Comparison of ENCODE assay signal across 15 cellular contexts in genomic region chr19:35767288-35768081, GRCh38. TPM values are rescaled to one million over a fixed set of nuclear protein-coding genes. Genes with fewer than 3 reads are reported as not detected.
DNase-seq lines count a peak whose midpoint lies in the region; ATAC-seq and TF ChIP-seq lines count a peak whose summit lies in the region.
"Had no signal": no experiment of that assay in that cellular context is flagged by ENCODE, and none has a peak within 500 bp of the region (broad histone marks: within the 10 kb centered on the region; RNA-seq: fewer than 3 reads in every experiment).

No MANE protein-coding gene starts in this region.

- H3K9me3 Mint-ChIP-seq in activated CD4-positive, alpha-beta memory T cell treated with anti-CD3 and anti-CD28 coated beads for 36 hours = no peaks in the 10 kb centered on the region
- H3K9me3 Mint-ChIP-seq: effector memory CD8-positive, alpha-beta T cell; T-helper 1 cell treated with Interleukin-12 subunit alpha and Interleukin-12 subunit beta and Interleukin-4 antibody, amounts not matched to agents 30 μg/mL and 1 μg/mL, for 36 hours had no signal

- H2BK12ac ChIP-seq in neuronal stem cell (ENCODE audit: low read length) = no peak overlapping the region

- H3K9ac ChIP-seq in HUES6 (ENCODE audit: low read length) (no peak overlapping the region), neuronal stem cell (ENCODE audit: low read depth, low read length, poor library complexity) (peak overlapping the region; percentile 81)

- no peak overlapping the region for H4K8ac ChIP-seq in neuronal stem cell (ENCODE audit: low read depth, low read length)

- 55 to 94% (median 66%) methylated on average over 10 to 34 of the region's 34 CpGs for WGBS in heart left ventricle, 4 donors
- WGBS in neuronal stem cell (ENCODE audit: extremely low coverage in 2 of 2, insufficient read length in 2 of 2, insufficient replicate concordance in 1 of 2), 2 donors = no CpG with 5 or more reads among the region's 34 CpGs

- H2BK120ac ChIP-seq in neuronal stem cell (ENCODE audit: low read depth, low read length) = no peak overlapping the region

- no peak overlapping the region for H2BK15ac ChIP-seq in neuronal stem cell (ENCODE audit: low read length)

- no peaks in the 10 kb centered on the region for H3K9me3 ChIP-seq in HUES6 (ENCODE audit: control insufficient read depth, insufficient read depth, low read depth, low read length)
- H3K9me3 ChIP-seq in heart left ventricle = no peaks in the 10 kb centered on the region
- H3K9me3 ChIP-seq in neuronal stem cell (replicated peaks in 1 of 2; ENCODE audit: control insufficient read depth in 2 of 2, insufficient read depth in 1 of 2, low read depth in 1 of 2, low read length in 2 of 2) = no peaks in the 10 kb centered on the region
- H3K9me3 ChIP-seq in ascending aorta = no peaks in the 10 kb centered on the region
- no peaks in the 10 kb centered on the region for H3K9me3 ChIP-seq in HAP-1
- H3K9me3 ChIP-seq: neutrophil had no signal

- peak overlapping the region; percentile 43 for H3K23ac ChIP-seq in neuronal stem cell (ENCODE audit: low read depth, low read length, poor library complexity)

- DNase-seq in ACHN = peak; percentile 27
- peak in 1 of 5 donors; percentile 36 for DNase-seq in heart left ventricle
- DNase-seq in neuronal stem cell (ENCODE audit: low spot score) = no peak
- DNase-seq in activated CD4-positive, alpha-beta memory T cell treated with anti-CD3 and anti-CD28 coated beads for 36 hours = no peak
- DNase-seq in NCI-H226 = no peak
- no peak for DNase-seq in ascending aorta (ENCODE audit: low spot score in 2 of 2)
- DNase-seq in HAP-1 (ENCODE audit: low spot score in 2 of 2) = no peak
- DNase-seq: activated CD4-positive, alpha-beta T cell treated with anti-CD3 and anti-CD28 coated beads for 4 hours; activated T-cell treated with anti-CD3 and anti-CD28 coated beads, Interleukin-2, amount 50 U/mL, for 48 hours; DMS79; effector memory CD8-positive, alpha-beta T cell; stimulated activated CD4-positive, alpha-beta T cell treated with anti-CD3 and anti-CD28 coated beads, Interleukin-15, amount 100 ng/mL, for 24 hours had no signal

- peaks cover 28% of the 10 kb centered on the region for H3K36me3 ChIP-seq in HUES6 (ENCODE audit: control insufficient read depth, insufficient read depth, low read length)
- peaks cover 0 to 43% (median 25%) of the 10 kb centered on the region in 9 donors for H3K36me3 ChIP-seq in heart left ventricle
- peaks cover 21 to 55% of the 10 kb centered on the region in 2 donors for H3K36me3 ChIP-seq in neuronal stem cell (replicated peaks in 1 of 2; ENCODE audit: control insufficient read depth in 2 of 2, insufficient read depth in 2 of 2, low read length in 2 of 2)
- peaks cover 22 to 27% of the 10 kb centered on the region in 2 donors for H3K36me3 ChIP-seq in ascending aorta
- peaks cover 17% of the 10 kb centered on the region for H3K36me3 ChIP-seq in HAP-1 (replicated peaks)

- peaks cover 3% of the 10 kb centered on the region for H3K79me1 ChIP-seq in neuronal stem cell (ENCODE audit: low read depth, low read length)

- no peak overlapping the region for H3K4me3 Mint-ChIP-seq in activated CD4-positive, alpha-beta memory T cell treated with anti-CD3 and anti-CD28 coated beads for 36 hours
- H3K4me3 Mint-ChIP-seq: effector memory CD8-positive, alpha-beta T cell; T-helper 1 cell treated with Interleukin-12 subunit alpha and Interleukin-12 subunit beta and Interleukin-4 antibody, amounts not matched to agents 30 μg/mL and 1 μg/mL, for 36 hours had no signal

- H3K4me1 ChIP-seq in HUES6 (ENCODE audit: control insufficient read depth, insufficient read depth, low read length) (peaks cover 8% of the 10 kb centered on the region), heart left ventricle (peaks cover 0 to 6% (median 0%) of the 10 kb centered on the region in 12 donors), neuronal stem cell (ENCODE audit: control insufficient read depth in 2 of 2, insufficient read depth in 1 of 2, low read depth in 1 of 2, low read length in 2 of 2) (peaks cover 0 to 5% of the 10 kb centered on the region in 2 donors), ascending aorta (no peaks in the 10 kb centered on the region), HAP-1 (no peaks in the 10 kb centered on the region)

- no peak for TF ChIP-seq POLR2A in heart left ventricle (IDR thresholded peaks at IDR 0.05)

- peak in 3 of 4 donors; percentile 31 to 51 (median 47) for ATAC-seq in heart left ventricle
- ATAC-seq: effector memory CD8-positive, alpha-beta T cell had no signal

- H3K4me1 Mint-ChIP-seq in activated CD4-positive, alpha-beta memory T cell treated with anti-CD3 and anti-CD28 coated beads for 36 hours (ENCODE audit: low read depth) = no peaks in the 10 kb centered on the region

- CTCF ChIA-PET in activated CD4-positive, alpha-beta memory T cell treated with anti-CD3 and anti-CD28 coated beads for 36 hours (lab: Charles Lee) = no interaction called here

- H3K36me3 Mint-ChIP-seq in activated CD4-positive, alpha-beta memory T cell treated with anti-CD3 and anti-CD28 coated beads for 36 hours = peaks cover 11% of the 10 kb centered on the region

- no peak overlapping the region for H3K18ac ChIP-seq in neuronal stem cell (ENCODE audit: low read length)

- H3K4me3 ChIP-seq in HUES6 (ENCODE audit: low read depth, low read length) (peak overlapping the region; percentile 34), heart left ventricle (no peak overlapping the region), neuronal stem cell (ENCODE audit: low read length in 2 of 2) (no peak overlapping the region), ascending aorta (no peak overlapping the region), HAP-1 (no peak overlapping the region)

- H3K4me2 ChIP-seq in neuronal stem cell (ENCODE audit: insufficient read depth, low read length, poor library complexity, severe bottlenecking) = peak overlapping the region; percentile 11

- H3K27me3 Mint-ChIP-seq in activated CD4-positive, alpha-beta memory T cell treated with anti-CD3 and anti-CD28 coated beads for 36 hours = no peaks in the 10 kb centered on the region
- H3K27me3 Mint-ChIP-seq: effector memory CD8-positive, alpha-beta T cell had no signal

- no peaks in the 10 kb centered on the region for H3K27me3 ChIP-seq in HUES6 (ENCODE audit: control insufficient read depth, insufficient read depth, low read length)
- no peaks in the 10 kb centered on the region for H3K27me3 ChIP-seq in heart left ventricle
- no peaks in the 10 kb centered on the region for H3K27me3 ChIP-seq in neuronal stem cell (ENCODE audit: control insufficient read depth in 3 of 3, insufficient read depth in 3 of 3, low read depth in 1 of 3, low read length in 3 of 3)
- H3K27me3 ChIP-seq in ascending aorta = no peaks in the 10 kb centered on the region
- no peaks in the 10 kb centered on the region for H3K27me3 ChIP-seq in HAP-1 (ENCODE audit: low read depth)
- H3K27me3 ChIP-seq: neutrophil had no signal

- H4K91ac ChIP-seq in neuronal stem cell (ENCODE audit: low read depth, low read length, poor library complexity) = no peak overlapping the region

- no peak overlapping the region for H2AK5ac ChIP-seq in neuronal stem cell (ENCODE audit: low read depth, low read length)

- peak overlapping the region; percentile 66 for H3K4ac ChIP-seq in neuronal stem cell (ENCODE audit: low read length)

- no peak overlapping the region for H3K27ac ChIP-seq in HUES6 (ENCODE audit: low read depth, low read length)
- H3K27ac ChIP-seq in heart left ventricle = no peak overlapping the region
- no peak overlapping the region for H3K27ac ChIP-seq in neuronal stem cell (replicated peaks; ENCODE audit: low read length)
- H3K27ac ChIP-seq in ascending aorta = no peak overlapping the region
- H3K27ac ChIP-seq: neutrophil had no signal

- no peak overlapping the region for H2AFZ ChIP-seq in neuronal stem cell (ENCODE audit: low read length)

- in situ Hi-C loops in ACHN (cut with HindIII; ENCODE audit: low pct_ligation_motif_present, low pct_unique_long_range_greater_than_20kb, low sequenced_read_pairs) (no loop called here), HAP-1 (cut with MboI; ENCODE audit: low sequenced_read_pairs) (no loop called here)

- intact Hi-C loops in heart left ventricle (cut with DNase I) = no loop called here
- intact Hi-C loops in activated CD4-positive, alpha-beta memory T cell treated with anti-CD3 and anti-CD28 coated beads for 36 hours (cut with micrococcal nuclease) = no loop called here
- intact Hi-C loops in ascending aorta (cut with DNase I) = no loop called here

- no peak for TF ChIP-seq CTCF in heart left ventricle (IDR thresholded peaks at IDR 0.05)
- TF ChIP-seq CTCF in ascending aorta (IDR thresholded peaks at IDR 0.05) = no peak

- H3K14ac ChIP-seq in neuronal stem cell (ENCODE audit: low read length) = peak overlapping the region; percentile 38

- H2BK5ac ChIP-seq in neuronal stem cell (ENCODE audit: low read length) = no peak overlapping the region

- POLR2A ChIA-PET in activated CD4-positive, alpha-beta memory T cell treated with anti-CD3 and anti-CD28 coated beads for 36 hours (lab: Charles Lee) = no interaction called here

- no peak overlapping the region for H3K27ac Mint-ChIP-seq in activated CD4-positive, alpha-beta memory T cell treated with anti-CD3 and anti-CD28 coated beads for 36 hours
- H3K27ac Mint-ChIP-seq: T-helper 1 cell treated with Interleukin-12 subunit alpha and Interleukin-12 subunit beta and Interleukin-4 antibody, amounts not matched to agents 30 μg/mL and 1 μg/mL, for 36 hours had no signal

RNA-seq across cellular contexts. Expression of gene ARHGAP33, which starts 7.9 kb away (rescaled TPM):
- total RNA-seq in heart left ventricle (1 to 10 TPM in 8 of 9 donors, under 1 TPM in 1; 0.50 to 7.8 (median 5.7) TPM), ascending aorta (8.7 TPM)
- polyA plus RNA-seq in heart left ventricle = 1 to 10 TPM; 3.2 to 3.4 TPM
- polyA plus RNA-seq in neuronal stem cell (2013, experiment 1 of 2) = 36.2 TPM
- 37.5 TPM for polyA plus RNA-seq in neuronal stem cell (2013, experiment 2 of 2)
- total RNA-seq in activated CD4-positive, alpha-beta memory T cell treated with anti-CD3 and anti-CD28 coated beads for 36 hours = 10 to 100 TPM; 35.0 to 39.3 TPM

RNA-seq across cellular contexts. Expression of gene PROSER3, which starts 9.5 kb away (rescaled TPM):
- total RNA-seq in heart left ventricle (10 to 100 TPM in 4 of 9 donors, 1 to 10 TPM in 5; 1.9 to 19.7 (median 9.7) TPM), ascending aorta (6.5 TPM)
- 10 to 100 TPM in 1 of 2 donors, 1 to 10 TPM in 1; 6.0 to 12.8 TPM for polyA plus RNA-seq in heart left ventricle
- 36.6 TPM for polyA plus RNA-seq in neuronal stem cell (2013, experiment 1 of 2)
- polyA plus RNA-seq in neuronal stem cell (2013, experiment 2 of 2) = 35.2 TPM
- 10 to 100 TPM; 38.4 to 40.0 TPM for total RNA-seq in activated CD4-positive, alpha-beta memory T cell treated with anti-CD3 and anti-CD28 coated beads for 36 hours

RNA-seq across cellular contexts. Expression of gene HSPB6, which starts 10.7 kb away (rescaled TPM):
- 1,000 to 10,000 TPM in 1 of 9 donors, 100 to 1,000 TPM in 8; 226 to 1,012 (median 652) TPM for total RNA-seq in heart left ventricle
- 100 to 1,000 TPM; 156 to 457 TPM for polyA plus RNA-seq in heart left ventricle
- polyA plus RNA-seq in neuronal stem cell (2013, experiment 1 of 2) = 2.6 TPM
- polyA plus RNA-seq in neuronal stem cell (2013, experiment 2 of 2) = 2.4 TPM
- under 1 TPM; 0.36 to 0.53 TPM for total RNA-seq in activated CD4-positive, alpha-beta memory T cell treated with anti-CD3 and anti-CD28 coated beads for 36 hours
- 265 TPM for total RNA-seq in ascending aorta

RNA-seq across cellular contexts. Expression of gene LIN37, which starts 19.1 kb away (rescaled TPM):
- total RNA-seq in heart left ventricle (10 to 100 TPM in 3 of 9 donors, 1 to 10 TPM in 6; 3.7 to 12.2 (median 7.6) TPM), ascending aorta (29.9 TPM)
- polyA plus RNA-seq in heart left ventricle = 10 to 100 TPM; 20.1 to 23.0 TPM
- 5.9 TPM for polyA plus RNA-seq in neuronal stem cell (2013, experiment 1 of 2)
- polyA plus RNA-seq in neuronal stem cell (2013, experiment 2 of 2) = 5.2 TPM
- 1 to 10 TPM; 7.5 TPM for total RNA-seq in activated CD4-positive, alpha-beta memory T cell treated with anti-CD3 and anti-CD28 coated beads for 36 hours

RNA-seq across cellular contexts. Expression of gene PSENEN, which starts 22.0 kb away (rescaled TPM):
- total RNA-seq in heart left ventricle (10 to 100 TPM; 25.2 to 69.0 (median 40.9) TPM), ascending aorta (110 TPM)
- polyA plus RNA-seq in heart left ventricle = 10 to 100 TPM; 52.6 to 95.1 TPM
- 84.6 TPM for polyA plus RNA-seq in neuronal stem cell (2013, experiment 1 of 2)
- polyA plus RNA-seq in neuronal stem cell (2013, experiment 2 of 2) = 82.8 TPM
- 10 to 100 TPM; 46.7 to 47.9 TPM for total RNA-seq in activated CD4-positive, alpha-beta memory T cell treated with anti-CD3 and anti-CD28 coated beads for 36 hours

Comparison
In these comparisons a context has a peak if more than half of its experiments do, and no peak if none do; other contexts are left out.
1. RNA of gene HSPB6, which starts 10.7 kb away (total RNA-seq): 226 to 1,012 TPM in heart left ventricle and 265 TPM in ascending aorta (single experiment); 0.36 to 0.53 TPM in activated CD4-positive, alpha-beta memory T cell treated with anti-CD3 and anti-CD28 coated beads for 36 hours; every median in the first group is over 100 times any median in the second.